In the genomic region with DNA sequence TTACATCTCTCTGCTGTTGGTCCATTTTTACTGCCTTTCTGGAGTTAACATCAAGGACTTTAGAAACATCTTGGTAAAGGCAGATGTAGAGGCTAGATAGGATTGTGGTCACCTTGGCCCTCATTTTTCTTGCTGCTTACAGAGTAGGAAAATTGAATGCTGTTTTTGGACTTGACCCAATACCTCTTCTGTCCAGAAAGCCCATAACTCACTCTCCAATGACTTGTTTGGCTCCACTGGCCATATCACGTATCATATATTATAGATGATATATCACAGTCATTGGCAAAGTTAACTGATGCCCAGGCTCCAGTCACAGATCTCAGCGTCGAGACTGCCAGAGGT, we compare ENCODE assay signal across 24 cellular contexts.
"Had no signal": no experiment of that assay in that cellular context is flagged by ENCODE, and none has a peak within 500 bp of the region (broad histone marks: within the 10 kb centered on the region; RNA-seq: fewer than 3 reads in every experiment).

No MANE protein-coding gene starts in this region.

- DNase-seq: activated CD4-positive, alpha-beta memory T cell treated with anti-CD3 and anti-CD28 coated beads, Interleukin-2, amount 10 ng/mL, durations not matched to agents 7 days and 5 days; activated CD4-positive, alpha-beta T cell treated with anti-CD3 and anti-CD28 coated beads for 1 hour; activated CD4-positive, alpha-beta T cell treated with anti-CD3 and anti-CD28 coated beads, Interleukin-2, amount 10 ng/mL, durations not matched to agents 7 days and 5 days; activated CD8-positive, alpha-beta memory T cell treated with anti-CD3 and anti-CD28 coated beads, Interleukin-2, amount 50 U/mL, for 48 hours; activated gamma-delta T cell; activated naive CD4-positive, alpha-beta T cell treated with anti-CD3 and anti-CD28 coated beads, Interleukin-2, amount 10 ng/mL, durations not matched to agents 7 days and 5 days; activated T-cell treated with anti-CD3 and anti-CD28 coated beads, Interleukin-2, amount 50 U/mL, for 24 hours; amniotic stem cell; central memory CD4-positive, alpha-beta T cell; effector CD4-positive, alpha-beta T cell; gastrocnemius medialis; left cardiac atrium; mammary epithelial cell; nephron progenitor cell; right lobe of liver; stimulated activated CD4-positive, alpha-beta T cell treated with anti-CD3 and anti-CD28 coated beads, Interleukin-2, amount 100 ng/mL, for 48 hours; stimulated activated naive CD8-positive, alpha-beta T cell treated with anti-CD3 and anti-CD28 coated beads, Interleukin-15, Interleukin-2, amounts not matched to agents 100 U/mL and 50 U/mL, for 24 hours; T-helper 2 cell; testis; trophoblast cell had no signal

- H3K27me3 ChIP-seq: gastrocnemius medialis, hepatocyte, ovary, right lobe of liver, testis had no signal

- H3K36me3 ChIP-seq: breast epithelium, gastrocnemius medialis, ovary, right lobe of liver had no signal

- H3K79me2 ChIP-seq: hepatocyte had no signal

- H3K9me3 ChIP-seq: breast epithelium, gastrocnemius medialis, ovary, right lobe of liver, testis had no signal

- H2AFZ ChIP-seq: hepatocyte had no signal

- H3K4me2 ChIP-seq: hepatocyte had no signal

- H3K27ac ChIP-seq: breast epithelium, epithelial cell of prostate, gastrocnemius medialis, ovary, right lobe of liver had no signal

- H3K4me1 ChIP-seq: breast epithelium, gastrocnemius medialis, right lobe of liver had no signal

- H3K4me3 ChIP-seq: breast epithelium, gastrocnemius medialis, hepatocyte, ovary, right lobe of liver, testis had no signal
